ENCODE assay signal across 16 cellular contexts in the genomic region with DNA sequence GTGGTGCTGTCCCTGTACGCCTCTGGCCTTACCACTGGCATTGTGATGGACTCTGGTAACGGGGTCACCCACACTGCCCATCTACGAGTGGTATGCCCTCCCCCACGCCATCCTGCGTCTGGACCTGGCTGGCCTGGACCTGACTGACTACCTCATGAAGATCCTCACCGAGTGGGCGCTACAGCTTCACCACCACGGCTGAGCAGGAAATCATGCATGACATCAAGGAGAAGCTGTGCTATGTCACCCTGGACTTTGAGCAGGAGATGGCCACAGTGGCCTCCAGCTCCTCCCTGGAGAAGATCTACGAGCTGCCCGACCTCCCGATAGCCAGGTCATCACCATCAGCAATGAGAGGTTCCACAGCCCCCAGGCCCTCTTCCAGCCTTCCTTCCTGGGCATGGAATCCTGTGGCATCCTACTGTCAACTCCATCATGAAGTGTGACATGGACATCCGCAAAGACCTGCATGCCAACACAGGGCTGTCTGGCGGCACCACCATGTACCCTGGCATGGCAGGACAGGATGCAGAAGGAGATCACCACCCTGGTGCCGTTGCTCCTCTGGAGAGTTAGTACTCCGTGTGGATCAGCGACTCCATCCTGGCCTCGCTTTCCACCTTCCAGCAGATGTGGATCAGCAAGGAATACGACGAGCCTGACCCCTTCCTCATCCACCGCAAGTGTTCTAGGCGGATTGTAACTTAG.
DNase-seq lines count a peak whose midpoint lies in the region; ATAC-seq, FAIRE-seq and TF ChIP-seq lines count a peak whose summit lies in the region.
"Had no signal": no experiment of that assay in that cellular context is flagged by ENCODE, and none has a peak within 500 bp of the region (broad histone marks: within the 10 kb centered on the region; RNA-seq: fewer than 3 reads in every experiment).

No MANE protein-coding gene starts in this region.

- no peak for TF ChIP-seq RAD21 in HepG2 (CRISPR knock-in tag; IDR thresholded peaks at IDR 0.05)

- CTCF ChIA-PET in HepG2 (lab: Yijun Ruan, JAX; ENCODE audit: low intra/inter-chr PET ratio, low total read pairs) = no interaction called here

- H3K4me3 ChIP-seq in HepG2 (replicated peaks in 1 of 3; ENCODE audit: insufficient read depth in 1 of 3, low read depth in 2 of 3, low read length in 3 of 3) (no peak overlapping the region), right lobe of liver (no peak overlapping the region), lower lobe of right lung (no peak overlapping the region)
- H3K4me3 ChIP-seq: BLaER1, GM23338 had no signal

- H3K36me3 ChIP-seq in HepG2 (replicated peaks in 1 of 2; ENCODE audit: control insufficient read depth in 1 of 2, insufficient read depth in 2 of 2, low read length in 2 of 2) (no peaks in the 10 kb centered on the region), right lobe of liver (no peaks in the 10 kb centered on the region), lower lobe of right lung (no peaks in the 10 kb centered on the region)
- H3K36me3 ChIP-seq: BLaER1 had no signal

- no peak for TF ChIP-seq CTCF in HepG2 (CRISPR knock-in tag; IDR thresholded peaks at IDR 0.05)
- no peak for TF ChIP-seq CTCF in right lobe of liver (IDR thresholded peaks at IDR 0.05)
- no peak for TF ChIP-seq CTCF in lower lobe of right lung (IDR thresholded peaks at IDR 0.05)

- no peaks in the 10 kb centered on the region for H4K20me1 ChIP-seq in HepG2 (ENCODE audit: insufficient read depth, low read length)
- H4K20me1 ChIP-seq: BLaER1 had no signal

- POLR2A ChIA-PET in HepG2 (lab: Yijun Ruan, JAX) = no interaction called here

- H3K4me1 ChIP-seq in HepG2 (ENCODE audit: insufficient read depth, low read length) = no peaks in the 10 kb centered on the region
- no peaks in the 10 kb centered on the region for H3K4me1 ChIP-seq in right lobe of liver
- no peaks in the 10 kb centered on the region for H3K4me1 ChIP-seq in lower lobe of right lung
- H3K4me1 ChIP-seq: BLaER1, Caco-2 had no signal

- no peak overlapping the region for H3K4me2 ChIP-seq in HepG2 (ENCODE audit: low read depth, low read length)
- H3K4me2 ChIP-seq: BLaER1, GM23338 had no signal

- no peak for TF ChIP-seq POLR2A in HepG2 (IDR thresholded peaks at IDR 0.05; ENCODE audit: insufficient read depth in 1 of 2, low read depth in 2 of 2, low read length in 2 of 2)
- TF ChIP-seq POLR2A in right lobe of liver (IDR thresholded peaks at IDR 0.05) = no peak

- H3K27me3 ChIP-seq in HepG2 (ENCODE audit: control insufficient read depth in 1 of 2, insufficient read depth in 2 of 2, low read length in 2 of 2) (no peaks in the 10 kb centered on the region), right lobe of liver (no peaks in the 10 kb centered on the region), lower lobe of right lung (ENCODE audit: low read depth) (no peaks in the 10 kb centered on the region)
- H3K27me3 ChIP-seq: BLaER1 had no signal

- intact Hi-C loops in HepG2 (cut with micrococcal nuclease; ENCODE audit: unreplicated experiment) = no loop called here
- intact Hi-C loops in right lobe of liver (cut with DNase I) = no loop called here
- intact Hi-C loops in lower lobe of right lung (cut with DNase I) = no loop called here
- intact Hi-C loops in posterior vena cava (cut with DNase I) = no loop called here

- no peak for FAIRE-seq in HepG2 (lab: Jason Lieb, UNC)

- no peak for TF ChIP-seq EP300 in HepG2 (IDR thresholded peaks at IDR 0.05; ENCODE audit: low read depth in 2 of 2, low read length in 2 of 2)
- TF ChIP-seq EP300 in HepG2 (CRISPR knock-in tag; IDR thresholded peaks at IDR 0.05; ENCODE audit: borderline replicate concordance) = no peak

- peak overlapping the region; percentile 16 for H2AFZ ChIP-seq in HepG2 (ENCODE audit: low read length)
- H2AFZ ChIP-seq: GM23338 had no signal

- ATAC-seq in HepG2 (no peak), right lobe of liver (no peak), lower lobe of right lung (no peak), GM18519 (IDR thresholded peaks at IDR 0.05; ENCODE audit: low FRiP score, unreplicated experiment) (no peak)
- ATAC-seq: GM23338 had no signal

- in situ Hi-C loops in HepG2 (cut with HindIII; ENCODE audit: extremely low pct_ligation_motif_present, low pct_unique_long_range_greater_than_20kb) = no loop called here

- H3K79me2 ChIP-seq in HepG2 (ENCODE audit: insufficient read depth, low read length) = no peaks in the 10 kb centered on the region

- H3K9me3 ChIP-seq in HepG2 (ENCODE audit: low read length) = no peaks in the 10 kb centered on the region
- H3K9me3 ChIP-seq in right lobe of liver = no peaks in the 10 kb centered on the region
- no peaks in the 10 kb centered on the region for H3K9me3 ChIP-seq in lower lobe of right lung
- H3K9me3 ChIP-seq: BLaER1 had no signal

- no TSS peak for BruUV-seq in HepG2 (replicated peaks; lab: Mats Ljungman, UMichigan)

- no peak overlapping the region for H3K9ac ChIP-seq in HepG2 (ENCODE audit: insufficient read depth, low read depth, low read length)
- H3K9ac ChIP-seq: BLaER1 had no signal

- WGBS in HepG2 (ENCODE audit: low lambda C conversion rate) = 45% methylated on average over 15 of the region's 21 CpGs
- 83% methylated on average over 6 of the region's 21 CpGs for WGBS in right lobe of liver (ENCODE audit: insufficient coverage, low coverage, low lambda C conversion rate, missing lambda C conversion rate)

- DNase-seq in HepG2 (ENCODE audit: low spot score) = no peak
- no peak for DNase-seq in right lobe of liver
- DNase-seq in lower lobe of right lung = peak; percentile 28
- DNase-seq in posterior vena cava (ENCODE audit: low spot score) = peak; percentile 69
- no peak for DNase-seq in GF-D8 (lab: John Stamatoyannopoulos, UW)
- DNase-seq in activated T-cell treated with anti-CD3 and anti-CD28 coated beads, Interleukin-2, amount 50 U/mL, for 48 hours = no peak
- DNase-seq: 8988T; AML-193; Caco-2; CD8-positive, alpha-beta memory T cell; DND-41; GDM1; H7 had no signal

- no peak overlapping the region for H3K27ac ChIP-seq in HepG2 (ENCODE audit: extremely low read length, insufficient read depth, low read length)
- H3K27ac ChIP-seq in right lobe of liver = no peak overlapping the region
- H3K27ac ChIP-seq in lower lobe of right lung = no peak overlapping the region
- H3K27ac ChIP-seq: BLaER1 had no signal

TF ChIP-seq in HepG2, 621 proteins besides CTCF, POLR2A, EP300 and RAD21 (continues in another document):
- no peak for TF ChIP-seq ZNF713 (CRISPR knock-in tag; IDR thresholded peaks at IDR 0.05)
- TF ChIP-seq ZBTB7A (CRISPR knock-in tag; IDR thresholded peaks at IDR 0.05) = no peak
- TF ChIP-seq ZFYVE20 (CRISPR knock-in tag; IDR thresholded peaks at IDR 0.05; ENCODE audit: borderline replicate concordance, low read depth) = no peak
- TF ChIP-seq, protein P1, sequence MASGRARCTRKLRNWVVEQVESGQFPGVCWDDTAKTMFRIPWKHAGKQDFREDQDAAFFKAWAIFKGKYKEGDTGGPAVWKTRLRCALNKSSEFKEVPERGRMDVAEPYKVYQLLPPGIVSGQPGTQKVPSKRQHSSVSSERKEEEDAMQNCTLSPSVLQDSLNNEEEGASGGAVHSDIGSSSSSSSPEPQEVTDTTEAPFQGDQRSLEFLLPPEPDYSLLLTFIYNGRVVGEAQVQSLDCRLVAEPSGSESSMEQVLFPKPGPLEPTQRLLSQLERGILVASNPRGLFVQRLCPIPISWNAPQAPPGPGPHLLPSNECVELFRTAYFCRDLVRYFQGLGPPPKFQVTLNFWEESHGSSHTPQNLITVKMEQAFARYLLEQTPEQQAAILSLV (CRISPR knock-in tag; IDR thresholded peaks at IDR 0.05; ENCODE audit: borderline replicate concordance) = no peak
- no peak for TF ChIP-seq ZFP62 (CRISPR knock-in tag; IDR thresholded peaks at IDR 0.05)
- TF ChIP-seq, protein P2, sequence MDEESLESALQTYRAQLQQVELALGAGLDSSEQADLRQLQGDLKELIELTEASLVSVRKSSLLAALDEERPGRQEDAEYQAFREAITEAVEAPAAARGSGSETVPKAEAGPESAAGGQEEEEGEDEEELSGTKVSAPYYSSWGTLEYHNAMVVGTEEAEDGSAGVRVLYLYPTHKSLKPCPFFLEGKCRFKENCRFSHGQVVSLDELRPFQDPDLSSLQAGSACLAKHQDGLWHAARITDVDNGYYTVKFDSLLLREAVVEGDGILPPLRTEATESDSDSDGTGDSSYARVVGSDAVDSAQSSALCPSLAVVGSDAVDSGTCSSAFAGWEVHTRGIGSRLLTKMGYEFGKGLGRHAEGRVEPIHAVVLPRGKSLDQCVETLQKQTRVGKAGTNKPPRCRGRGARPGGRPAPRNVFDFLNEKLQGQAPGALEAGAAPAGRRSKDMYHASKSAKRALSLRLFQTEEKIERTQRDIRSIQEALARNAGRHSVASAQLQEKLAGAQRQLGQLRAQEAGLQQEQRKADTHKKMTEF (CRISPR knock-in tag; IDR thresholded peaks at IDR 0.05) = no peak
- no peak for TF ChIP-seq ZNF678 (CRISPR knock-in tag; IDR thresholded peaks at IDR 0.05)
- TF ChIP-seq ZKSCAN5 (CRISPR knock-in tag; IDR thresholded peaks at IDR 0.05) = no peak
- TF ChIP-seq, protein P3, sequence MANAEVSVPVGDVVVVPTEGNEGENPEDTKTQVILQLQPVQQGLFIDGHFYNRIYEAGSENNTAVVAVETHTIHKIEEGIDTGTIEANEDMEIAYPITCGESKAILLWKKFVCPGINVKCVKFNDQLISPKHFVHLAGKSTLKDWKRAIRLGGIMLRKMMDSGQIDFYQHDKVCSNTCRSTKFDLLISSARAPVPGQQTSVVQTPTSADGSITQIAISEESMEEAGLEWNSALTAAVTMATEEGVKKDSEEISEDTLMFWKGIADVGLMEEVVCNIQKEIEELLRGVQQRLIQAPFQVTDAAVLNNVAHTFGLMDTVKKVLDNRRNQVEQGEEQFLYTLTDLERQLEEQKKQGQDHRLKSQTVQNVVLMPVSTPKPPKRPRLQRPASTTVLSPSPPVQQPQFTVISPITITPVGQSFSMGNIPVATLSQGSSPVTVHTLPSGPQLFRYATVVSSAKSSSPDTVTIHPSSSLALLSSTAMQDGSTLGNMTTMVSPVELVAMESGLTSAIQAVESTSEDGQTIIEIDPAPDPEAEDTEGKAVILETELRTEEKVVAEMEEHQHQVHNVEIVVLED (CRISPR knock-in tag; IDR thresholded peaks at IDR 0.05; ENCODE audit: borderline replicate concordance) = no peak
- TF ChIP-seq XRCC5 (optimal IDR thresholded peaks at IDR 0.05; ENCODE audit: low read length) = no peak

Comparison
In these comparisons a context has a peak if more than half of its experiments do, and no peak if none do; other contexts are left out.
1. DNase-seq: peak in lower lobe of right lung (single experiment) and posterior vena cava (single experiment); none in HepG2 (single experiment), right lobe of liver (0 of 3), GF-D8 (single experiment) and activated T-cell treated with anti-CD3 and anti-CD28 coated beads, Interleukin-2, amount 50 U/mL, for 48 hours (0 of 2).